Comparison of ENCODE assay signal across 16 cellular contexts in genomic region chr2:172389685-172390339, GRCh38.
"Had no signal": no experiment of that assay in that cellular context is flagged by ENCODE, and none has a peak within 500 bp of the region (broad histone marks: within the 10 kb centered on the region; RNA-seq: fewer than 3 reads in every experiment).

No MANE protein-coding gene starts in this region.

- H3K4me1 Mint-ChIP-seq: central memory CD8-positive, alpha-beta T cell had no signal

- H3K4me1 ChIP-seq: body of pancreas had no signal

- H3K27me3 Mint-ChIP-seq: activated naive CD8-positive, alpha-beta T cell treated with anti-CD3 and anti-CD28 coated beads for 36 hours had no signal

- H3K4me3 Mint-ChIP-seq: activated naive CD8-positive, alpha-beta T cell treated with anti-CD3 and anti-CD28 coated beads for 36 hours; activated T-helper 1 cell treated with anti-CD3 and anti-CD28 coated beads, Interleukin-12 subunit alpha, Interleukin-12 subunit beta, Interleukin-2, Interleukin-4 antibody, amounts not matched to agents 30 ng/mL and 10 ng/mL and 1 ng/mL, durations not matched to agents 14 hours and 24 hours and 36 hours; central memory CD8-positive, alpha-beta T cell had no signal

- H3K36me3 Mint-ChIP-seq: activated naive CD8-positive, alpha-beta T cell treated with anti-CD3 and anti-CD28 coated beads for 36 hours had no signal

- DNase-seq: activated CD4-positive, alpha-beta T cell treated with anti-CD3 and anti-CD28 coated beads, Interleukin-2, amount 50 U/mL, for 1 hour; activated naive CD8-positive, alpha-beta T cell treated with anti-CD3 and anti-CD28 coated beads for 36 hours; amygdala; body of pancreas; esophagus squamous epithelium; glutamatergic neuron; ovary; sigmoid colon; stimulated activated CD4-positive, alpha-beta T cell treated with anti-CD3 and anti-CD28 coated beads, Interleukin-12 subunit alpha, Interleukin-12 subunit beta, amount 100 ng/mL, for 4 hours; stimulated activated CD4-positive, alpha-beta T cell treated with anti-CD3 and anti-CD28 coated beads, Interleukin-2, amount 100 ng/mL, for 24 hours; stomach; SW 1271; testis had no signal

- H3K27me3 ChIP-seq: body of pancreas, ovary, sigmoid colon, stomach, testis had no signal

- ATAC-seq: body of pancreas had no signal

- H3K36me3 ChIP-seq: esophagus squamous epithelium, ovary, sigmoid colon, stomach had no signal

- H3K9me3 ChIP-seq: body of pancreas, esophagus squamous epithelium, ovary, sigmoid colon, stomach, testis had no signal

- H3K9me3 Mint-ChIP-seq: activated naive CD8-positive, alpha-beta T cell treated with anti-CD3 and anti-CD28 coated beads for 36 hours; activated T-helper 1 cell treated with anti-CD3 and anti-CD28 coated beads, Interleukin-12 subunit alpha, Interleukin-12 subunit beta, Interleukin-2, Interleukin-4 antibody, amounts not matched to agents 30 ng/mL and 10 ng/mL and 1 ng/mL, durations not matched to agents 14 hours and 24 hours and 36 hours; central memory CD8-positive, alpha-beta T cell had no signal

- H3K27ac Mint-ChIP-seq: activated naive CD8-positive, alpha-beta T cell treated with anti-CD3 and anti-CD28 coated beads for 36 hours; activated T-helper 1 cell treated with anti-CD3 and anti-CD28 coated beads, Interleukin-12 subunit alpha, Interleukin-12 subunit beta, Interleukin-2, Interleukin-4 antibody, amounts not matched to agents 30 ng/mL and 10 ng/mL and 1 ng/mL, durations not matched to agents 14 hours and 24 hours and 36 hours had no signal

- H3K27ac ChIP-seq: body of pancreas, coronary artery, esophagus squamous epithelium, ovary, sigmoid colon, stomach had no signal

- H3K4me3 ChIP-seq: body of pancreas, coronary artery, esophagus squamous epithelium, ovary, sigmoid colon, stomach, testis had no signal
